Comparison of ENCODE assay signal across 18 cellular contexts in the genomic region with DNA sequence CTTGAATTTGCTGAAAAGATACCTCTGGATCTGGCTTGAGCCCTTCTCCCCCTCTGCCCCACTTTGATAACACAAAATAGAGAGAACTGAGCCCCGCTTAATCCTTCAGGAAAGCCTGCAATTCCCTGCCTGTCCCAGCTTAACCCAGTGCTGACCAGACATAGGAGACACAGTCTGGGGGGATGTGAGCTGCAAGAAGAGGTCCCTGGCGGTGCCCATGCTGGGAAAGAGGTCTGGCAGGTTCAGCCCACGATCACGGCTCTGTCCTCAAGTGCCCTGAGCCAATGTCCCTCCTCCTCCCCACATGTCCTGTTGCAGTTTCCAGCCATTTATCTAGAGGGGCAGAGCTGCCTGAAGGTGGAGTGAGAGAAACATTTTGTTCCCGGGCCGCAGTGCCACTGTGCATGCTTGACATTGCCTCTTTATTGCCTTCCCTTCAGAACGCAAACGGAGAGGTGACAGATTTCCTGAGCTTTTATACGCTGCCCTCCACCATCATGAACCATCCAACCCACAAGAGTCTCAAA. TPM values are rescaled to one million over a fixed set of nuclear protein-coding genes. Genes with fewer than 3 reads are reported as not detected.
DNase-seq lines count a peak whose midpoint lies in the region; ATAC-seq and TF ChIP-seq lines count a peak whose summit lies in the region.
"Had no signal": no experiment of that assay in that cellular context is flagged by ENCODE, and none has a peak within 500 bp of the region (broad histone marks: within the 10 kb centered on the region; RNA-seq: fewer than 3 reads in every experiment).

No MANE protein-coding gene starts in this region.

- no peak for ATAC-seq in GM21723 (IDR thresholded peaks at IDR 0.05; ENCODE audit: unreplicated experiment)
- no peak for ATAC-seq in upper lobe of left lung (ENCODE audit: low FRiP score in 2 of 2)
- ATAC-seq: activated naive CD4-positive, alpha-beta T cell treated with anti-CD3 and anti-CD28 coated beads, Interleukin-2, amount 50 U/mL, for 72 hours; PC-3; stimulated activated memory B cell treated with anti-CD40 and anti-IgM and Interleukin-4, amounts not matched to agents 10 μg/mL and 1 μg/mL and 100 μg/mL, for 72 hours had no signal

- H3K4me2 ChIP-seq in hepatocyte: no peak overlapping the region

- no peak for TF ChIP-seq POLR2A in upper lobe of left lung (IDR thresholded peaks at IDR 0.05)

- H3K9ac ChIP-seq in adipocyte (ENCODE audit: low read length): peak overlapping the region; percentile 29
- peak overlapping the region in 2 of 3 donors; percentile 67 to 76 for H3K9ac ChIP-seq in skeletal muscle tissue (ENCODE audit: low read depth in 1 of 3, low read length in 3 of 3)

- TF ChIP-seq CTCF in hepatocyte (IDR thresholded peaks at IDR 0.05; ENCODE audit: poor library complexity) (no peak), upper lobe of left lung (IDR thresholded peaks at IDR 0.05) (no peak)

- no peaks in the 10 kb centered on the region for H3K27me3 ChIP-seq in adipocyte (replicated peaks; ENCODE audit: control insufficient read depth, insufficient read depth, low read length)
- H3K27me3 ChIP-seq in hepatocyte: no peaks in the 10 kb centered on the region
- H3K27me3 ChIP-seq in skeletal muscle tissue (ENCODE audit: control insufficient read depth in 3 of 3, insufficient read depth in 3 of 3, low read length in 3 of 3): no peaks in the 10 kb centered on the region
- no peaks in the 10 kb centered on the region for H3K27me3 ChIP-seq in upper lobe of left lung
- H3K27me3 ChIP-seq: colonic mucosa, MG63 had no signal

- H3K9me3 ChIP-seq in adipocyte (ENCODE audit: control insufficient read depth, low read length): no peaks in the 10 kb centered on the region
- no peaks in the 10 kb centered on the region for H3K9me3 ChIP-seq in hepatocyte (ENCODE audit: low read depth)
- no peaks in the 10 kb centered on the region for H3K9me3 ChIP-seq in skeletal muscle tissue (ENCODE audit: control insufficient read depth in 3 of 3, low read length in 3 of 3)
- no peaks in the 10 kb centered on the region for H3K9me3 ChIP-seq in upper lobe of left lung
- H3K9me3 ChIP-seq: colonic mucosa, MG63 had no signal

- H3K79me2 ChIP-seq in hepatocyte: peaks cover 3% of the 10 kb centered on the region

- 93% methylated on average over 9 of the region's 9 CpGs for WGBS in hepatocyte (ENCODE audit: low lambda C conversion rate, missing lambda C conversion rate)
- 81 to 86% methylated on average over 9 of the region's 9 CpGs for WGBS in upper lobe of left lung, 2 donors

- peaks cover 81% of the 10 kb centered on the region for H3K36me3 ChIP-seq in adipocyte (ENCODE audit: control insufficient read depth, insufficient read depth, low read length, severe bottlenecking)
- H3K36me3 ChIP-seq in hepatocyte (replicated peaks; ENCODE audit: insufficient read depth, low read depth): peaks cover 4% of the 10 kb centered on the region
- peaks cover 61 to 67% (median 65%) of the 10 kb centered on the region in 3 donors for H3K36me3 ChIP-seq in skeletal muscle tissue (ENCODE audit: control insufficient read depth in 3 of 3, insufficient read depth in 3 of 3, low read length in 3 of 3)
- peaks cover 37 to 97% (median 93%) of the 10 kb centered on the region in 4 donors for H3K36me3 ChIP-seq in upper lobe of left lung

- no peak overlapping the region for H2AFZ ChIP-seq in hepatocyte

- DNase-seq in adipocyte (ENCODE audit: low read depth) (no peak), cerebellum (ENCODE audit: low spot score) (peak; percentile 46), hepatocyte (ENCODE audit: low spot score) (no peak), NCI-H524 treated with DMSO at 0.1 percent for 48 hours (lab: John Stamatoyannopoulos, UW) (no peak), upper lobe of left lung (no peak)
- no peak for DNase-seq in stimulated activated CD4-positive, alpha-beta T cell treated with anti-CD3 and anti-CD28 coated beads, Interleukin-4, amount 100 ng/mL, for 1 hour
- DNase-seq: activated CD4-positive, alpha-beta T cell treated with anti-CD3 and anti-CD28 coated beads for 48 hours; CD4-positive, alpha-beta memory T cell; colonic mucosa; GDM1; HCEC 1CT; MG63; NCI-H2171 treated with DMSO at 0.1 percent for 48 hours; PC-3 had no signal

- H3K27ac ChIP-seq in hepatocyte (peak overlapping the region; percentile 94), skeletal muscle tissue (ENCODE audit: low read depth, low read length) (peak overlapping the region; percentile 33), upper lobe of left lung (no peak overlapping the region)
- H3K27ac ChIP-seq: colonic mucosa had no signal

- H3K9me2 ChIP-seq in hepatocyte (replicated peaks; ENCODE audit: insufficient read depth): no peaks in the 10 kb centered on the region

- H3K4me1 ChIP-seq in adipocyte (ENCODE audit: control insufficient read depth, insufficient read depth, low read length): peaks cover 47% of the 10 kb centered on the region
- peaks cover 25% of the 10 kb centered on the region for H3K4me1 ChIP-seq in hepatocyte (ENCODE audit: insufficient read depth)
- peaks cover 75 to 82% (median 79%) of the 10 kb centered on the region in 3 donors for H3K4me1 ChIP-seq in skeletal muscle tissue (ENCODE audit: control insufficient read depth in 3 of 3, insufficient read depth in 3 of 3, low read length in 3 of 3)
- H3K4me1 ChIP-seq in upper lobe of left lung: peaks cover 0 to 7% (median 5%) of the 10 kb centered on the region in 4 donors
- H3K4me1 ChIP-seq: colonic mucosa had no signal

- H3K4me3 ChIP-seq in adipocyte (ENCODE audit: low read length) (no peak overlapping the region), hepatocyte (no peak overlapping the region), skeletal muscle tissue (ENCODE audit: low read length in 3 of 3) (peak overlapping the region in 1 of 3 donors; percentile 13), upper lobe of left lung (no peak overlapping the region)
- H3K4me3 ChIP-seq: colonic mucosa, MG63 had no signal

- peaks cover 4% of the 10 kb centered on the region for H4K20me1 ChIP-seq in hepatocyte (ENCODE audit: insufficient read depth, poor library complexity, severe bottlenecking)

- TF ChIP-seq EP300 in upper lobe of left lung (IDR thresholded peaks at IDR 0.05): no peak

RNA-seq across cellular contexts. Expression of gene PLCD3, which starts 29.0 kb away (rescaled TPM):
- total RNA-seq in cerebellum: 9.5 TPM
- 49.2 and 69.7 TPM in 2 replicates for total RNA-seq in hepatocyte
- 35.7 and 41.8 TPM in 2 replicates for polyA plus RNA-seq in hepatocyte
- 12.0 TPM for total RNA-seq in skeletal muscle tissue
- total RNA-seq in upper lobe of left lung: 10 to 100 TPM; 24.2 to 65.6 (median 50.6) TPM

RNA-seq across cellular contexts. Expression of gene ACBD4, which starts 32.2 kb away (rescaled TPM):
- total RNA-seq in cerebellum (1.9 TPM), hepatocyte (8.1 and 8.2 TPM in 2 replicates), skeletal muscle tissue (3.1 TPM), upper lobe of left lung (10 to 100 TPM in 5 of 6 donors, 1 to 10 TPM in 1; 9.7 to 68.1 (median 23.4) TPM)
- 11.2 and 13.7 TPM in 2 replicates for polyA plus RNA-seq in hepatocyte

RNA-seq across cellular contexts. Expression of gene NMT1, which starts 42.2 kb away (rescaled TPM):
- total RNA-seq in cerebellum: 30.4 TPM
- total RNA-seq in hepatocyte: 68.5 and 71.2 TPM in 2 replicates
- 90.1 and 126 TPM in 2 replicates for polyA plus RNA-seq in hepatocyte
- total RNA-seq in skeletal muscle tissue: 35.5 TPM
- total RNA-seq in upper lobe of left lung: 100 to 1,000 TPM in 3 of 6 donors, 10 to 100 TPM in 3; 55.1 to 132 (median 92.3) TPM

RNA-seq across cellular contexts. Expression of gene HEXIM1, which starts 44.9 kb away (rescaled TPM):
- 5.4 TPM for total RNA-seq in cerebellum
- total RNA-seq in hepatocyte: 17.1 and 19.2 TPM in 2 replicates
- 13.5 and 14.5 TPM in 2 replicates for polyA plus RNA-seq in hepatocyte
- 14.6 TPM for total RNA-seq in skeletal muscle tissue
- total RNA-seq in upper lobe of left lung: 10 to 100 TPM; 19.9 to 43.8 (median 32.3) TPM

RNA-seq across cellular contexts. Expression of gene DCAKD, which starts 51.9 kb away (rescaled TPM):
- total RNA-seq in cerebellum: 41.9 TPM
- 31.3 and 47.4 TPM in 2 replicates for total RNA-seq in hepatocyte
- 29.9 and 33.3 TPM in 2 replicates for polyA plus RNA-seq in hepatocyte
- 20.9 TPM for total RNA-seq in skeletal muscle tissue
- 10 to 100 TPM; 16.0 to 29.3 (median 22.2) TPM for total RNA-seq in upper lobe of left lung

Comparison
In these comparisons a context has a peak if more than half of its experiments do, and no peak if none do; other contexts are left out.
1. H3K27ac ChIP-seq: peak in hepatocyte (single experiment) and skeletal muscle tissue (single experiment); none in upper lobe of left lung (0 of 4).